16 cellular contexts compared by ENCODE assay signal in the genomic region with DNA sequence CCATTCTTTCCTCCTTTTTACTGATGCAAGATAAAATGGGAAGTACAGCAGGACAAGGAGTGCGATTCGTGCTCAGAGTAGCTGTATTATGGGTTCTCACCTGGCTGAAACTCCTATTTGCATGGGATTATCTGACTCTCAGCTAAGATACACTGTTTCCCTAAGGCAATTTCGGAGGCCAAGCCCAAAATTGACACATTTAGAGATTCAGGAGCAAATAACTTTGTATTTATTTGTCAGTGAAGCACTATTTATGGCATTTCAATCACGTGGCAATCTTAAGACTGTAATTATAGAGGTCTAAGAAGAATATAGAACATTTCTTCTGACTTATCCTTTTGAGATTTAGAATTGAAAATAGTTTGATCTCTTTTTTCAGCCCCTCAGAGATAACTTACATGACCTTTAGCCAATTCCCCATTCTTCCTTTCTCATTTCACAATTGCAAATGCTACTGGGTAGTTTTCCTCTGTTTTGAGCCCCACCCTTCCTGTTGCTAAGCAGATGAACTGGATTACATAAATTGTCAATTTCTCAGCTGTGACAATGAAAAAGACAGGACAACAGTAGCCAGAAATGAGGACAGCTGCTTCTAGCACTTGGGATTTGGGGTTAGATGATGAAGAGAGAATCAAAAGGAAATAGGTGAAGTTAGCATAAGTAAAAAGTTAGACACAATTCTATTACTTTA.
A peak's percentile ranks its signal among the peaks of the same experiment; 100 is the strongest.
DNase-seq lines count a peak whose midpoint lies in the region; ATAC-seq and TF ChIP-seq lines count a peak whose summit lies in the region.
"Had no signal": no experiment of that assay in that cellular context is flagged by ENCODE, and none has a peak within 500 bp of the region (broad histone marks: within the 10 kb centered on the region; RNA-seq: fewer than 3 reads in every experiment).

No MANE protein-coding gene starts in this region.

- peak overlapping the region; percentile 53 for H3K4me3 Mint-ChIP-seq in T-helper 17 cell
- H3K4me3 Mint-ChIP-seq: activated T-cell treated with anti-CD3 and anti-CD28 coated beads, Interleukin-2, amount 50 U/mL, for 24 hours had no signal

- H3K9me3 ChIP-seq in MM.1S (replicated peaks; ENCODE audit: insufficient read depth, low read length), result no peaks in the 10 kb centered on the region
- no peaks in the 10 kb centered on the region for H3K9me3 ChIP-seq in T-helper 17 cell (ENCODE audit: control insufficient read depth, low read length, poor library complexity, severe bottlenecking)
- H3K9me3 ChIP-seq in left lung, result no peaks in the 10 kb centered on the region
- H3K9me3 ChIP-seq: BLaER1 had no signal

- H3K27ac ChIP-seq in MM.1S (ENCODE audit: low read length) (no peak overlapping the region), left lung (peak overlapping the region in 1 of 2 donors; percentile 76)
- H3K27ac ChIP-seq: BLaER1, parathyroid adenoma had no signal

- intact Hi-C loops in left lung (cut with DNase I), result no loop called here

- H3K79me2 ChIP-seq in MM.1S (ENCODE audit: low read length), result no peaks in the 10 kb centered on the region
- H3K79me2 ChIP-seq: parathyroid adenoma had no signal

- no peaks in the 10 kb centered on the region for H3K9me2 ChIP-seq in MM.1S (replicated peaks; ENCODE audit: insufficient read depth, low read length)

- no peak overlapping the region for H2AFZ ChIP-seq in MM.1S (ENCODE audit: low read length)
- H2AFZ ChIP-seq: parathyroid adenoma had no signal

- no peak overlapping the region for H3K9ac ChIP-seq in MM.1S (ENCODE audit: low read length)
- H3K9ac ChIP-seq: BLaER1, parathyroid adenoma had no signal

- peaks cover 4% of the 10 kb centered on the region for H3K36me3 Mint-ChIP-seq in T-helper 17 cell (ENCODE audit: low read depth)

- no peaks in the 10 kb centered on the region for H4K20me1 ChIP-seq in MM.1S (ENCODE audit: insufficient read depth, low read length)
- H4K20me1 ChIP-seq: BLaER1 had no signal

- H3K4me1 ChIP-seq in MM.1S (ENCODE audit: low read length), result peaks cover 11% of the 10 kb centered on the region
- peaks cover 5 to 46% of the 10 kb centered on the region in 2 donors for H3K4me1 ChIP-seq in left lung
- H3K4me1 ChIP-seq: parathyroid adenoma had no signal

- DNase-seq in AG10803 (ENCODE audit: low read depth) (peak; percentile 53), MM.1S (no peak), T-helper 17 cell (no peak), left lung (no peak), Ammon's horn (ENCODE audit: low spot score) (no peak), middle frontal gyrus (ENCODE audit: extremely low spot score, low spot score) (no peak)
- no peak for DNase-seq in stimulated activated naive CD4-positive, alpha-beta T cell treated with Interleukin-2 at 50 U/mL for 16 hours (lab: John Stamatoyannopoulos, UW)
- DNase-seq: activated T-cell treated with anti-CD3 and anti-CD28 coated beads, Interleukin-2, amount 50 U/mL, for 24 hours; anterior cingulate cortex; left cardiac atrium; NCI-H2171 treated with DMSO at 0.1 percent for 48 hours; stimulated activated CD4-positive, alpha-beta T cell treated with anti-CD3 and anti-CD28 coated beads, Interleukin-1b, Interleukin-23, amount 100 ng/mL, for 48 hours had no signal

- H3K27ac Mint-ChIP-seq in T-helper 17 cell, result peak overlapping the region; percentile 77
- H3K27ac Mint-ChIP-seq: activated T-cell treated with anti-CD3 and anti-CD28 coated beads, Interleukin-2, amount 50 U/mL, for 24 hours had no signal

- no peaks in the 10 kb centered on the region for H3K27me3 Mint-ChIP-seq in T-helper 17 cell

- H3F3A ChIP-seq in MM.1S (ENCODE audit: insufficient read depth, low read length), result no peaks in the 10 kb centered on the region

- H3K4me1 Mint-ChIP-seq in T-helper 17 cell, result peaks cover 50% of the 10 kb centered on the region

- ATAC-seq in T-helper 17 cell, result peak; percentile 32
- ATAC-seq in left lung, result peak; percentile 22
- no peak for ATAC-seq in HG03045 (IDR thresholded peaks at IDR 0.05; ENCODE audit: unreplicated experiment)
- ATAC-seq: K562 had no signal

- H3K36me3 ChIP-seq in MM.1S (replicated peaks; ENCODE audit: insufficient read depth, low read length), result no peaks in the 10 kb centered on the region
- no peaks in the 10 kb centered on the region for H3K36me3 ChIP-seq in left lung
- H3K36me3 ChIP-seq: BLaER1 had no signal

- H3K4me2 ChIP-seq in MM.1S (ENCODE audit: low read depth, low read length), result 0 out of 2 replicates have a peak overlapping the region, but pooled peaks have one; percentile 24
- H3K4me2 ChIP-seq: BLaER1 had no signal

- H3K4me3 ChIP-seq in AG10803 (ENCODE audit: low read length) (no peak overlapping the region), MM.1S (ENCODE audit: low read length) (no peak overlapping the region), left lung (no peak overlapping the region)
- H3K4me3 ChIP-seq: BLaER1, K562 had no signal

- H3K27me3 ChIP-seq in MM.1S (replicated peaks; ENCODE audit: insufficient read depth, low read length) (no peaks in the 10 kb centered on the region), left lung (no peaks in the 10 kb centered on the region)
- H3K27me3 ChIP-seq: BLaER1 had no signal

- TF ChIP-seq CTCF in AG10803 (conservative IDR thresholded peaks at IDR 0.05; ENCODE audit: low read length) (no peak), MM.1S (IDR thresholded peaks at IDR 0.05; ENCODE audit: low read length) (no peak), left lung (IDR thresholded peaks at IDR 0.05) (no peak)
